1 cellular context compared by ENCODE assay signal in the genomic region with DNA sequence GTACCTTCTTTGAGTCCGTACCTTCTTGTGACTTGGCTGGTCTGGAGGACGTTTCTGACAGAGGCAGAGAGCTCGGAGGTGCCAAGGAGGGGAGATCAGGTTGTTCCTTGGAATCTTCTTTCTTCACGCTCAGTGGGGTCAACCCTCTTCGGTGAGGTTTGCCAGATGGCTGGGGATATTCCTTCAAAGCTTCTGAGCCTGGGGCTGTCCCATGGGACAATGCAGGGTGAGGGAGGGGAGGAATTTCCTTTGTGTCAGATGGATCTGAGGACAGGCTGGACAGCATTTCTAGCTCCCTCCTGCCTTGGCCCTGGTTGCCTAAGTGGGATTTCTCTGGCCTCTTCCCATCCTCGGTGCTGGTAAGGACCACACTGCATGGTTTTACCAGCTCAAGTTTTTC.
TF ChIP-seq lines count a peak whose summit lies in the region.

No MANE protein-coding gene starts in this region.

TF ChIP-seq in SK-N-SH treated with all-trans-retinoic acid at 6 μM for 48 hours, 23 proteins besides CTCF, POLR2A, EP300 and RAD21 (continued from another document):
- TF ChIP-seq ZFP30 (CRISPR knock-in tag; IDR thresholded peaks at IDR 0.05) (no peak), TCF4 (CRISPR knock-in tag; IDR thresholded peaks at IDR 0.05; ENCODE audit: borderline replicate concordance) (no peak), GLIS3 (CRISPR knock-in tag; IDR thresholded peaks at IDR 0.05) (no peak), ZNF565 (CRISPR knock-in tag; conservative IDR thresholded peaks at IDR 0.05; ENCODE audit: low read depth) (no peak)
TF ChIP-seq in SK-N-SH treated with all-trans-retinoic acid at 6 μM for 48 hours: peak in this region for 0.
